26 cellular contexts compared by ENCODE assay signal in genomic region chr16:87236516-87237115, GRCh38.
DNase-seq lines count a peak whose midpoint lies in the region; ATAC-seq and TF ChIP-seq lines count a peak whose summit lies in the region.
"Had no signal": no experiment of that assay in that cellular context is flagged by ENCODE, and none has a peak within 500 bp of the region (broad histone marks: within the 10 kb centered on the region; RNA-seq: fewer than 3 reads in every experiment).

No MANE protein-coding gene starts in this region.

- POLR2A ChIA-PET in activated CD8-positive, alpha-beta T cell treated with anti-CD3 and anti-CD28 coated beads, Interleukin-2, amount 10 ng/mL, durations not matched to agents 7 days and 5 days (lab: Charles Lee) = no interaction called here

- peak overlapping the region; percentile 43 for H2BK15ac ChIP-seq in neuronal stem cell (ENCODE audit: low read length)

- no peaks in the 10 kb centered on the region for H4K20me1 ChIP-seq in BLaER1
- no peaks in the 10 kb centered on the region for H4K20me1 ChIP-seq in GM23338 (replicated peaks; ENCODE audit: insufficient read depth)

- H3K4me2 ChIP-seq in BLaER1 (peak overlapping the region; percentile 92), GM23338 (no peak overlapping the region), neuronal stem cell (ENCODE audit: insufficient read depth, low read length, poor library complexity, severe bottlenecking) (no peak overlapping the region)
- H3K4me2 ChIP-seq: neural progenitor cell had no signal

- 0 out of 2 replicates have a peak overlapping the region, but pooled peaks have one; percentile 15 for H3K27ac Mint-ChIP-seq in GM23338
- peak overlapping the region; percentile 70 for H3K27ac Mint-ChIP-seq in activated CD8-positive, alpha-beta T cell treated with anti-CD3 and anti-CD28 coated beads, Interleukin-2, amount 10 ng/mL, durations not matched to agents 7 days and 5 days
- H3K27ac Mint-ChIP-seq: activated naive CD8-positive, alpha-beta T cell treated with anti-CD3 and anti-CD28 coated beads, Interleukin-2, amount 50 U/mL, for 24 hours; neural progenitor cell had no signal

- H2AK5ac ChIP-seq in neuronal stem cell (ENCODE audit: low read depth, low read length) = peak overlapping the region; percentile 32

- CTCF ChIA-PET in activated CD8-positive, alpha-beta T cell treated with anti-CD3 and anti-CD28 coated beads, Interleukin-2, amount 10 ng/mL, durations not matched to agents 7 days and 5 days (lab: Charles Lee) = interaction anchor here (1.0 to 1.4 kb wide), 2 partner anchors 43 to 158 kb away, joined by 3 read pairs; no protein-coding TSS in a partner anchor

- no peak overlapping the region for H2BK120ac ChIP-seq in neuronal stem cell (ENCODE audit: low read depth, low read length)

- H3K4me1 ChIP-seq in BLaER1 = peaks cover 56% of the 10 kb centered on the region
- H3K4me1 ChIP-seq in GM23338 (ENCODE audit: insufficient read depth) = no peaks in the 10 kb centered on the region
- peaks cover 0 to 2% of the 10 kb centered on the region in 2 donors for H3K4me1 ChIP-seq in neuronal stem cell (ENCODE audit: control insufficient read depth in 2 of 2, insufficient read depth in 1 of 2, low read depth in 1 of 2, low read length in 2 of 2)
- H3K4me1 ChIP-seq: neural progenitor cell, tibial artery had no signal

- no peak overlapping the region for H2BK12ac ChIP-seq in neuronal stem cell (ENCODE audit: low read length)

- H3K18ac ChIP-seq in neuronal stem cell (ENCODE audit: low read length) = no peak overlapping the region

- H3K4me1 Mint-ChIP-seq in GM23338 = peaks cover 8% of the 10 kb centered on the region; the same call in 1 of the 3 replicates
- peaks cover 21% of the 10 kb centered on the region for H3K4me1 Mint-ChIP-seq in activated CD8-positive, alpha-beta T cell treated with anti-CD3 and anti-CD28 coated beads, Interleukin-2, amount 10 ng/mL, durations not matched to agents 7 days and 5 days (ENCODE audit: low read depth)

- peaks cover 5% of the 10 kb centered on the region; the same call in 1 of the 2 replicates for H3K9me2 ChIP-seq in GM23338 (ENCODE audit: insufficient read depth)

- H2AFZ ChIP-seq in GM23338 (peak overlapping the region; percentile 80; the same call in 1 of the 2 replicates), neuronal stem cell (ENCODE audit: low read length) (no peak overlapping the region)
- H2AFZ ChIP-seq: neural progenitor cell had no signal

- H4K91ac ChIP-seq in neuronal stem cell (ENCODE audit: low read depth, low read length, poor library complexity) = no peak overlapping the region

- H3K27ac ChIP-seq in BLaER1 (peak overlapping the region; percentile 66), GM23338 (ENCODE audit: low read depth) (no peak overlapping the region), neuronal stem cell (replicated peaks; ENCODE audit: low read length) (no peak overlapping the region)
- H3K27ac ChIP-seq: left lung, neural progenitor cell, SK-N-MC, spleen, tibial artery had no signal

- H3K9me3 ChIP-seq in BLaER1 = no peaks in the 10 kb centered on the region
- peaks cover 0 to 2% of the 10 kb centered on the region in 2 donors for H3K9me3 ChIP-seq in neuronal stem cell (replicated peaks in 1 of 2; ENCODE audit: control insufficient read depth in 2 of 2, insufficient read depth in 1 of 2, low read depth in 1 of 2, low read length in 2 of 2)

- H3K4me3 Mint-ChIP-seq in GM23338 = no peak overlapping the region
- peak overlapping the region; percentile 41 for H3K4me3 Mint-ChIP-seq in activated CD8-positive, alpha-beta T cell treated with anti-CD3 and anti-CD28 coated beads, Interleukin-2, amount 10 ng/mL, durations not matched to agents 7 days and 5 days
- H3K4me3 Mint-ChIP-seq: activated naive CD8-positive, alpha-beta T cell treated with anti-CD3 and anti-CD28 coated beads, Interleukin-2, amount 50 U/mL, for 24 hours; activated T-cell treated with anti-CD3 and anti-CD28 coated beads, Interleukin-2, amount 50 U/mL, for 4 hours; neural progenitor cell had no signal

- H3K23ac ChIP-seq in neuronal stem cell (ENCODE audit: low read depth, low read length, poor library complexity) = peak overlapping the region; percentile 8

- no peak overlapping the region for H2BK5ac ChIP-seq in neuronal stem cell (ENCODE audit: low read length)

- ATAC-seq in GM23338 (no peak), GM19397 (IDR thresholded peaks at IDR 0.05; ENCODE audit: unreplicated experiment) (no peak)
- peak; percentile 45 for ATAC-seq in activated CD8-positive, alpha-beta T cell treated with anti-CD3 and anti-CD28 coated beads, Interleukin-2, amount 10 ng/mL, durations not matched to agents 7 days and 5 days
- ATAC-seq: activated naive CD8-positive, alpha-beta T cell treated with anti-CD3 and anti-CD28 coated beads, Interleukin-2, amount 50 U/mL, for 24 hours; left lung had no signal

- H3K4me3 ChIP-seq in BLaER1 (peak overlapping the region; percentile 48), GM23338 (no peak overlapping the region), neuronal stem cell (ENCODE audit: low read length in 2 of 2) (no peak overlapping the region)
- H3K4me3 ChIP-seq: GM12878, left lung, neural progenitor cell, SK-N-MC, spleen, tibial artery had no signal

- H3K14ac ChIP-seq in neuronal stem cell (ENCODE audit: low read length) = peak overlapping the region; percentile 44

- H3F3A ChIP-seq in GM23338 (replicated peaks; ENCODE audit: low read depth) = no peaks in the 10 kb centered on the region

- WGBS in neuronal stem cell (ENCODE audit: extremely low coverage in 2 of 2, insufficient read length in 2 of 2, insufficient replicate concordance in 1 of 2), 2 donors = no CpG with 5 or more reads among the region's 13 CpGs

- no peaks in the 10 kb centered on the region for H3K79me2 ChIP-seq in GM23338 (replicated peaks; ENCODE audit: insufficient read depth)

- peak overlapping the region; percentile 17; the same call in 1 of the 2 replicates for H3K9ac ChIP-seq in BLaER1
- peak overlapping the region; percentile 30 for H3K9ac ChIP-seq in neuronal stem cell (ENCODE audit: low read depth, low read length, poor library complexity)
- H3K9ac ChIP-seq: neural progenitor cell had no signal

- H3K4ac ChIP-seq in neuronal stem cell (ENCODE audit: low read length) = no peak overlapping the region

- no peak for TF ChIP-seq CTCF in GM23338 (conservative IDR thresholded peaks at IDR 0.05; ENCODE audit: low read depth in 2 of 2)

- peaks cover 9% of the 10 kb centered on the region for H3K27me3 Mint-ChIP-seq in GM23338 (ENCODE audit: insufficient read depth, low read depth, poor library complexity)
- peaks cover 32% of the 10 kb centered on the region for H3K27me3 Mint-ChIP-seq in activated CD8-positive, alpha-beta T cell treated with anti-CD3 and anti-CD28 coated beads, Interleukin-2, amount 10 ng/mL, durations not matched to agents 7 days and 5 days (ENCODE audit: low read depth)

- H3K36me3 Mint-ChIP-seq in GM23338 (ENCODE audit: low read depth) = no peaks in the 10 kb centered on the region
- no peaks in the 10 kb centered on the region for H3K36me3 Mint-ChIP-seq in activated CD8-positive, alpha-beta T cell treated with anti-CD3 and anti-CD28 coated beads, Interleukin-2, amount 10 ng/mL, durations not matched to agents 7 days and 5 days (ENCODE audit: low read depth)
- H3K36me3 Mint-ChIP-seq: neural progenitor cell had no signal

- no peaks in the 10 kb centered on the region for H3K27me3 ChIP-seq in BLaER1
- H3K27me3 ChIP-seq in GM23338 (ENCODE audit: insufficient read depth) = no peaks in the 10 kb centered on the region
- no peaks in the 10 kb centered on the region for H3K27me3 ChIP-seq in neuronal stem cell (ENCODE audit: control insufficient read depth in 3 of 3, insufficient read depth in 3 of 3, low read depth in 1 of 3, low read length in 3 of 3)
- H3K27me3 ChIP-seq: neural progenitor cell had no signal

- peaks cover 2% of the 10 kb centered on the region; the same call in 1 of the 3 replicates for H3K9me3 Mint-ChIP-seq in GM23338
- no peaks in the 10 kb centered on the region for H3K9me3 Mint-ChIP-seq in activated CD8-positive, alpha-beta T cell treated with anti-CD3 and anti-CD28 coated beads, Interleukin-2, amount 10 ng/mL, durations not matched to agents 7 days and 5 days (ENCODE audit: insufficient read depth)
- H3K9me3 Mint-ChIP-seq: activated T-cell treated with anti-CD3 and anti-CD28 coated beads, Interleukin-2, amount 50 U/mL, for 4 hours; neural progenitor cell had no signal

- H4K8ac ChIP-seq in neuronal stem cell (ENCODE audit: low read depth, low read length) = no peak overlapping the region

- no peaks in the 10 kb centered on the region for H3K79me1 ChIP-seq in neuronal stem cell (ENCODE audit: low read depth, low read length)

- H3K36me3 ChIP-seq in BLaER1 (no peaks in the 10 kb centered on the region), GM23338 (ENCODE audit: insufficient read depth) (no peaks in the 10 kb centered on the region), neuronal stem cell (replicated peaks in 1 of 2; ENCODE audit: control insufficient read depth in 2 of 2, insufficient read depth in 2 of 2, low read length in 2 of 2) (no peaks in the 10 kb centered on the region)
- H3K36me3 ChIP-seq: left lung, neural progenitor cell, spleen, tibial artery had no signal

- DNase-seq in GM23338 (ENCODE audit: low spot score) = no peak
- peak; percentile 22 for DNase-seq in activated CD8-positive, alpha-beta T cell treated with anti-CD3 and anti-CD28 coated beads, Interleukin-2, amount 10 ng/mL, durations not matched to agents 7 days and 5 days
- no peak for DNase-seq in neuronal stem cell (ENCODE audit: low spot score)
- no peak for DNase-seq in epidermal melanocyte (ENCODE audit: insufficient read length, low spot score)
- no peak for DNase-seq in NCI-H446 treated with DMSO at 0.1 percent for 48 hours (lab: John Stamatoyannopoulos, UW)
- DNase-seq: activated gamma-delta T cell treated with Interleukin-2 at 50 U/mL for 16 hours; activated naive CD8-positive, alpha-beta T cell treated with anti-CD3 and anti-CD28 coated beads, Interleukin-2, amount 50 U/mL, for 24 hours; activated T-cell treated with anti-CD3 and anti-CD28 coated beads, Interleukin-2, amount 50 U/mL, for 4 hours; cortex of kidney; DMS153; effector memory CD4-positive, alpha-beta T cell; left lung; mesenchymal stem cell; NCI-H1092; NCI-H187; NCI-H524 treated with DMSO at 0.1 percent for 48 hours; OCI-M1; right cardiac atrium; spleen; stimulated activated CD4-positive, alpha-beta T cell treated with anti-CD3 and anti-CD28 coated beads, Interleukin-2, amount 100 ng/mL, for 24 hours had no signal

TF ChIP-seq in GM23338, 12 proteins besides CTCF, POLR2A, EP300 and RAD21 (continues in another document):
- no peak for TF ChIP-seq NANOG (IDR thresholded peaks at IDR 0.05; ENCODE audit: borderline replicate concordance)
